Comparison of ENCODE assay signal across 14 cellular contexts in the genomic region with DNA sequence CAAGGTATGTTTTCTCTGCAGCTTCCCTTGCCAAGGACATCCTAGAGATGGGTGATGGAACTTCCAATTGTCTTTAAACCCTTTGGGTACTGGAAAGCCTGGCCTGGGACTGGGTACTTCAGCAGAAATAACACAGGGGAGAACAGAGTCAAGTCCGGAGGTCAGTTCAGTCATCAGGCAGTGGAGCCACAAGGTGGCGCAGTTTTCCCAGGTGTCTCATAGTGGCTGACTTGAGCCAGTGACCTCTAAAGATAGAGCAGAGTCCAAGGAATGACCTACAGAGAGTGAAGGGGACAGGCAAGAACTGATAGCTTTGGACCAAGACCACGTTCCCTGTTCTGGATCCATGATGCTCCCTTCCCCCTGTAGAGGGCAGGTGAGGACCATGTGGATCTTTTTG. TPM values are rescaled to one million over a fixed set of nuclear protein-coding genes. Genes with fewer than 3 reads are reported as not detected.
DNase-seq lines count a peak whose midpoint lies in the region; ATAC-seq and TF ChIP-seq lines count a peak whose summit lies in the region.
"Not testable (repeated sequence)": the region's sequence is repeated elsewhere in the genome, so short reads cannot be mapped to it uniquely, and the experiment has no call there.
"Had no signal": no experiment of that assay in that cellular context is flagged by ENCODE, and none has a peak within 500 bp of the region (broad histone marks: within the 10 kb centered on the region; RNA-seq: fewer than 3 reads in every experiment).

No MANE protein-coding gene starts in this region.

- not testable (repeated sequence) for H3K9me3 Mint-ChIP-seq in WTC11

- not testable (repeated sequence) for H3K27ac Mint-ChIP-seq in WTC11

- not testable (repeated sequence) for H3K4me3 ChIP-seq in BE2C (ENCODE audit: low read depth, low read length); GM12865 (ENCODE audit: low read depth, low read length); OCI-LY3 (ENCODE audit: low read length); body of pancreas; fibroblast of pulmonary artery (replicated peaks; ENCODE audit: low read depth, low read length)

- H3K4me1 ChIP-seq in BE2C; OCI-LY3 (ENCODE audit: low read length); body of pancreas: not testable (repeated sequence)

- TF ChIP-seq EP300 in Ishikawa (IDR thresholded peaks at IDR 0.05; ENCODE audit: borderline replicate concordance) = not testable (repeated sequence)

- intact Hi-C loops in body of pancreas (cut with DNase I) = not testable (repeated sequence)

- not testable (repeated sequence) for H3K79me2 ChIP-seq in OCI-LY3 (ENCODE audit: low read length)

- CTCF ChIA-PET in WTC11 (lab: Charles Lee) = interaction anchor here (2.4 kb wide), 1 partner anchor 19 kb away, joined by 13 read pairs; no protein-coding TSS in a partner anchor

- H3K4me1 Mint-ChIP-seq in WTC11 = not testable (repeated sequence)

- H3K36me3 Mint-ChIP-seq in WTC11 = not testable (repeated sequence)

- H3K27ac ChIP-seq in OCI-LY3 (ENCODE audit: low read length); body of pancreas: not testable (repeated sequence)

- peak; percentile 34; the same call in 1 of the 2 replicates for TF ChIP-seq RAD21 in Ishikawa (IDR thresholded peaks at IDR 0.05; ENCODE audit: low read depth)

- not testable (repeated sequence) for H3K4me3 Mint-ChIP-seq in WTC11

- H4K20me1 ChIP-seq in OCI-LY3 (ENCODE audit: insufficient read depth, low read length) = not testable (repeated sequence)

- TF ChIP-seq CTCF in BE2C (IDR thresholded peaks at IDR 0.05; ENCODE audit: low read depth, low read length) = peak; percentile 37; the same call in 1 of the 2 replicates
- peak; percentile 35 for TF ChIP-seq CTCF in GM12865 (IDR thresholded peaks at IDR 0.05; ENCODE audit: insufficient read depth, low read depth, low read length, missing control alignments)
- peak; percentile 40 for TF ChIP-seq CTCF in OCI-LY3 (IDR thresholded peaks at IDR 0.05; ENCODE audit: low read depth, low read length)
- TF ChIP-seq CTCF in WTC11 (IDR thresholded peaks at IDR 0.05) = peak; percentile 59
- TF ChIP-seq CTCF in body of pancreas (IDR thresholded peaks at IDR 0.05) = peak in 6 of 7 experiments; percentile 11 to 28 (median 22)
- TF ChIP-seq CTCF in fibroblast of pulmonary artery (IDR thresholded peaks at IDR 0.05; ENCODE audit: low read length, missing control alignments) = peak; percentile 27

- not testable (repeated sequence) for H3K9ac ChIP-seq in OCI-LY3 (ENCODE audit: low read length)

- H2AFZ ChIP-seq in OCI-LY3 (ENCODE audit: low read depth, low read length) = not testable (repeated sequence)

- not testable (repeated sequence) for ATAC-seq in WTC11, body of pancreas

- not testable (repeated sequence) for H3K36me3 ChIP-seq in BE2C; OCI-LY3 (replicated peaks; ENCODE audit: low read depth, low read length); body of pancreas (replicated peaks in 1 of 2; ENCODE audit: insufficient read depth in 1 of 2, low read depth in 2 of 2)

- WGBS in body of pancreas, 2 donors = 14 to 30% methylated on average over 3 of the region's 3 CpGs

- not testable (repeated sequence) for H3K27me3 ChIP-seq in BE2C; OCI-LY3 (ENCODE audit: low read depth, low read length); body of pancreas

- not testable (repeated sequence) for H3K27me3 Mint-ChIP-seq in WTC11 (ENCODE audit: low read depth)

- DNase-seq in BE2C (peak; percentile 29), GM12865 (ENCODE audit: low read depth) (peak; percentile 19), WTC11 (ENCODE audit: low spot score) (peak; percentile 77), body of pancreas (peak in 2 of 4 donors; percentile 19 to 30)
- not testable (repeated sequence) for DNase-seq in fibroblast of pulmonary artery (ENCODE audit: low read depth)
- DNase-seq in stimulated activated CD8-positive, alpha-beta memory T cell treated with anti-CD3 and anti-CD28 coated beads, Interleukin-4, amount 100 ng/mL, for 48 hours = peak; percentile 47

- H3K4me2 ChIP-seq in OCI-LY3 (ENCODE audit: low read length) = not testable (repeated sequence)

- POLR2A ChIA-PET in WTC11 (lab: Charles Lee) = not testable (repeated sequence)

- not testable (repeated sequence) for TF ChIP-seq POLR2A in body of pancreas (IDR thresholded peaks at IDR 0.05)

- not testable (repeated sequence) for H3K9me3 ChIP-seq in BE2C; OCI-LY3 (ENCODE audit: insufficient read depth, low read length); body of pancreas

RNA-seq across cellular contexts. Expression of a gene that starts 6.8 kb away (rescaled TPM):
- polyA plus RNA-seq in BE2C (2012; ENCODE audit: insufficient read depth, insufficient read length, low read depth) = not detected
- total RNA-seq in WTC11 (2021) (0.21 TPM in 1 of 3 replicates, not detected in the others), body of pancreas (not detected)
- total RNA-seq: ascending aorta, endothelial cell of umbilical vein, gastrocnemius medialis, omental fat pad, Right ventricle myocardium superior, T-cell had no signal
- polyA plus RNA-seq: endothelial cell of umbilical vein had no signal

RNA-seq across cellular contexts. Expression of a gene that starts 18.4 kb away (rescaled TPM):
- not detected for polyA plus RNA-seq in BE2C (2012; ENCODE audit: insufficient read depth, insufficient read length, low read depth)
- total RNA-seq in WTC11 (2021) = not detected in 3 replicates
- total RNA-seq in body of pancreas = not detected
- total RNA-seq: ascending aorta, endothelial cell of umbilical vein, gastrocnemius medialis, omental fat pad, Right ventricle myocardium superior, T-cell had no signal
- polyA plus RNA-seq: endothelial cell of umbilical vein had no signal
